Comparison of ENCODE assay signal across 23 cellular contexts in the genomic region with DNA sequence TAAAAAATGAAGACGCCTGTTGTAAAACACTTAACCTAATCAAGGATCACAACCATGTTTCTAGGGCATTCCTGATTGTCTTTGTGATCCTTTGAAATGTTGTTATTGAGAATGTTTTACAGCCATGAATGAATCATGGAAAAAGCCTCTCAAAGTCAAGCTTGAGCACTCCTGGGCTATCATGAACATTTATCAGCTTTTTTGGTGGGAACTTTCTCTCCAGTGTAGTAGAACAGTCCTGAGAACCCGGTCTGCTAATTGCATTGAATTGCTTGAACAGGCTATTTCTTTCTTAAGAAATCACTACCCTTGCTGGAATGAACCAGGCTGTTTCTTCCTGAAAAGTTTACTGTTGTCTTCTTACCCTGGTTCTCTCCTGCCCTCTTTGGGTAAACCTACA.
DNase-seq lines count a peak whose midpoint lies in the region; TF ChIP-seq lines count a peak whose summit lies in the region.
"Had no signal": no experiment of that assay in that cellular context is flagged by ENCODE, and none has a peak within 500 bp of the region (broad histone marks: within the 10 kb centered on the region; RNA-seq: fewer than 3 reads in every experiment).

No MANE protein-coding gene starts in this region.

- POLR2A ChIA-PET in AG04450 (lab: Yijun Ruan, JAX), result no interaction called here
- POLR2A ChIA-PET in BJ (lab: Charles Lee), result no interaction called here

- no peaks in the 10 kb centered on the region for H3K36me3 ChIP-seq in BJ (ENCODE audit: control insufficient read depth, insufficient read depth, low read length)
- H3K36me3 ChIP-seq: HAP-1 had no signal

- DNase-seq in AG04450 (ENCODE audit: low read depth, low spot score) (no peak), BJ (ENCODE audit: low read depth) (peak; percentile 26), epithelial cell of proximal tubule (ENCODE audit: low read depth) (peak; percentile 81), kidney tubule cell (ENCODE audit: low spot score) (peak; percentile 17), ecto neural progenitor cell (ENCODE audit: low spot score) (no peak), iPS-NIHi11 (ENCODE audit: low spot score) (no peak), NCI-H1930 (lab: John Stamatoyannopoulos, UW) (no peak), NK-92 (lab: John Stamatoyannopoulos, UW; ENCODE audit: unreplicated experiment) (no peak)
- DNase-seq: CD8-positive, alpha-beta memory T cell; DMS 273 treated with DMSO at 0.1 percent for 48 hours; GOT3; HFFc6; KBM-7; MV-4-11; NCI-H2029 treated with DMSO at 0.1 percent for 48 hours; NCI-H2171; NCI-H226; NCI-H510A; NCI-H69; SIG-M5; SW 1271 had no signal

- H3K27ac ChIP-seq in AG04450 (ENCODE audit: low read depth, low read length), result no peak overlapping the region
- H3K27ac ChIP-seq: SK-N-MC had no signal

- TF ChIP-seq CTCF in AG04450 (IDR thresholded peaks at IDR 0.05; ENCODE audit: low read depth, low read length) (peak; percentile 12; the same call in 1 of the 2 replicates), BJ (IDR thresholded peaks at IDR 0.05; ENCODE audit: insufficient read depth, low read depth, low read length) (no peak), epithelial cell of proximal tubule (conservative IDR thresholded peaks at IDR 0.05; ENCODE audit: low read depth, low read length) (peak; percentile 28)

- H3K4me3 ChIP-seq in AG04450 (ENCODE audit: low read depth, low read length) (no peak overlapping the region), BJ (ENCODE audit: low read depth, low read length) (no peak overlapping the region), epithelial cell of proximal tubule (ENCODE audit: low read depth, low read length) (no peak overlapping the region)
- H3K4me3 ChIP-seq: HAP-1, SK-N-MC had no signal

- no peaks in the 10 kb centered on the region for H3K9me3 ChIP-seq in AG04450 (ENCODE audit: control insufficient read depth, insufficient read depth, low read length)
- H3K9me3 ChIP-seq: HAP-1 had no signal

- CTCF ChIA-PET in AG04450 (lab: Charles Lee) (no interaction called here), BJ (lab: Yijun Ruan, JAX) (no interaction called here)

- H3K27me3 ChIP-seq in AG04450 (ENCODE audit: control insufficient read depth, insufficient read depth, low read length) (no peaks in the 10 kb centered on the region), BJ (ENCODE audit: control insufficient read depth, insufficient read depth, low read length) (no peaks in the 10 kb centered on the region)

Comparison
In these comparisons a context has a peak if more than half of its experiments do, and no peak if none do; other contexts are left out.
1. DNase-seq: peak in BJ (single experiment), epithelial cell of proximal tubule (single experiment) and kidney tubule cell (single experiment); none in AG04450 (single experiment), ecto neural progenitor cell (single experiment), iPS-NIHi11 (single experiment), NCI-H1930 (0 of 2) and NK-92 (single experiment).